In the genomic region with DNA sequence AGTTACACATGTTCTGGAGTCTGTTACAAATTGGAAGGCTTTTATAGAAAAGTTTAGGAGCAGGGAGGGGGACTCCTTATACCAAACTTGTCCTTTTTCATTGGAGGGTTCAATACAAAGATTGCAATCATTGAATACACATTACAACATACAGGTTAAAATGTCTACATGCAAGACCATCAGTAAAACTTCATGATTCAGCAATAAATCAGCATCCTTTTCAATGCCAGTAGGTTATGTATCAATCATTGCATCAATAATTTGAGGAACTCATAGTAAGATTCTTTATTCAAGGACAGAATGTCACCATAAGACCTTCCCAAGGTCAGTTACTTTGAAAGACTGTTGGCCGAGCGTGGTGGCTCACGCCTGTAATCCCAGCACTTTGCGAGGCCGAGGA, we compare ENCODE assay signal across 29 cellular contexts. TPM values are rescaled to one million over a fixed set of nuclear protein-coding genes. Genes with fewer than 3 reads are reported as not detected.
DNase-seq lines count a peak whose midpoint lies in the region; ATAC-seq, FAIRE-seq and TF ChIP-seq lines count a peak whose summit lies in the region.
"Had no signal": no experiment of that assay in that cellular context is flagged by ENCODE, and none has a peak within 500 bp of the region (broad histone marks: within the 10 kb centered on the region; RNA-seq: fewer than 3 reads in every experiment).

No MANE protein-coding gene starts in this region.

- no peak for ATAC-seq in HepG2
- no peak for ATAC-seq in right lobe of liver
- ATAC-seq in K562: no peak
- ATAC-seq: GM12878 had no signal

- H3K27me3 ChIP-seq in HepG2 (ENCODE audit: control insufficient read depth in 1 of 2, insufficient read depth in 2 of 2, low read length in 2 of 2): no peaks in the 10 kb centered on the region
- H3K27me3 ChIP-seq in right lobe of liver: no peaks in the 10 kb centered on the region
- no peaks in the 10 kb centered on the region for H3K27me3 ChIP-seq in K562 (ENCODE audit: control insufficient read depth in 2 of 2, insufficient read depth in 2 of 2, low read length in 2 of 2)
- H3K27me3 ChIP-seq: BE2C, BLaER1 had no signal

- TF ChIP-seq CTCF in HepG2 (CRISPR knock-in tag; IDR thresholded peaks at IDR 0.05) (no peak), right lobe of liver (IDR thresholded peaks at IDR 0.05) (no peak), K562 (IDR thresholded peaks at IDR 0.05 in 2 of 3, conservative IDR thresholded peaks at IDR 0.05 in 1 of 3; ENCODE audit: insufficient read depth in 2 of 3, low read depth in 1 of 3, low read length in 3 of 3) (no peak)

- H3K9ac ChIP-seq in HepG2 (ENCODE audit: insufficient read depth, low read depth, low read length): no peak overlapping the region
- no peak overlapping the region for H3K9ac ChIP-seq in K562 (ENCODE audit: insufficient read depth in 1 of 2, low read depth in 2 of 2, low read length in 2 of 2)
- H3K9ac ChIP-seq: BLaER1 had no signal

- H3K4me3 ChIP-seq in HepG2 (replicated peaks in 1 of 3; ENCODE audit: insufficient read depth in 1 of 3, low read depth in 2 of 3, low read length in 3 of 3) (no peak overlapping the region), right lobe of liver (no peak overlapping the region), K562 (no peak overlapping the region)
- H3K4me3 ChIP-seq: BLaER1, GM12878 had no signal

- H3K79me2 ChIP-seq in HepG2 (ENCODE audit: insufficient read depth, low read length) (no peaks in the 10 kb centered on the region), K562 (ENCODE audit: control insufficient read depth, insufficient read depth, low read length) (no peaks in the 10 kb centered on the region)

- no peak for DNase-seq in HepG2 (ENCODE audit: low spot score)
- no peak for DNase-seq in right lobe of liver
- DNase-seq in K562 (ENCODE audit: extremely low read depth in 1 of 4, low spot score in 3 of 4): no peak
- no peak for DNase-seq in activated CD4-positive, CD25-positive, alpha-beta regulatory T cell treated with anti-CD3 and anti-CD28 coated beads, Interleukin-2, amount 50 U/mL, for 72 hours
- DNase-seq in HTR-8/SVneo (ENCODE audit: insufficient read length, low spot score): no peak
- DNase-seq: ACHN; BE2C; C1 segment of cervical spinal cord; CD4-positive, alpha-beta memory T cell; CD4-positive, CD25-positive, alpha-beta regulatory T cell; CD8-positive, alpha-beta memory T cell; COR-L47; DMS 273 treated with DMSO at 0.1 percent for 48 hours; DMS153; DMS53; DMS79; DND-41; EL; GDM1 had no signal

- H3K36me3 ChIP-seq in HepG2 (replicated peaks in 1 of 2; ENCODE audit: control insufficient read depth in 1 of 2, insufficient read depth in 2 of 2, low read length in 2 of 2): no peaks in the 10 kb centered on the region
- no peaks in the 10 kb centered on the region for H3K36me3 ChIP-seq in right lobe of liver
- no peaks in the 10 kb centered on the region for H3K36me3 ChIP-seq in K562 (ENCODE audit: control insufficient read depth, insufficient read depth, low read length)
- H3K36me3 ChIP-seq: BE2C had no signal

- H3K4me1 ChIP-seq in HepG2 (ENCODE audit: insufficient read depth, low read length) (peaks cover 10% of the 10 kb centered on the region), right lobe of liver (peaks cover 0 to 9% (median 4%) of the 10 kb centered on the region in 4 donors), K562 (replicated peaks in 1 of 2; ENCODE audit: control insufficient read depth in 2 of 2, insufficient read depth in 2 of 2, low read length in 2 of 2) (no peaks in the 10 kb centered on the region)
- H3K4me1 ChIP-seq: BE2C, BLaER1 had no signal

- H3K4me2 ChIP-seq in HepG2 (ENCODE audit: low read depth, low read length) (no peak overlapping the region), K562 (ENCODE audit: insufficient read depth, low read length) (no peak overlapping the region)
- H3K4me2 ChIP-seq: BLaER1 had no signal

- TF ChIP-seq RAD21 in HepG2 (CRISPR knock-in tag; IDR thresholded peaks at IDR 0.05) (no peak), K562 (CRISPR knock-in tag; conservative IDR thresholded peaks at IDR 0.05 in 1 of 2, IDR thresholded peaks at IDR 0.05 in 1 of 2) (no peak)

- intact Hi-C loops in HepG2 (cut with micrococcal nuclease; ENCODE audit: unreplicated experiment): no loop called here
- intact Hi-C loops in right lobe of liver (cut with DNase I): no loop called here
- intact Hi-C loops in K562 (cut with micrococcal nuclease): no loop called here

- no peak for TF ChIP-seq EP300 in HepG2 (IDR thresholded peaks at IDR 0.05; ENCODE audit: low read depth in 2 of 2, low read length in 2 of 2)
- TF ChIP-seq EP300 in HepG2 (CRISPR knock-in tag; IDR thresholded peaks at IDR 0.05; ENCODE audit: borderline replicate concordance): no peak
- TF ChIP-seq EP300 in K562 (IDR thresholded peaks at IDR 0.05; ENCODE audit: low read length): no peak

- 84% methylated on average over 5 of the region's 5 CpGs for WGBS in HepG2 (ENCODE audit: low lambda C conversion rate)
- WGBS in right lobe of liver (ENCODE audit: insufficient coverage, low coverage, low lambda C conversion rate, missing lambda C conversion rate): 80% methylated on average over 5 of the region's 5 CpGs
- 78% methylated on average over 5 of the region's 5 CpGs for WGBS in K562 (ENCODE audit: insufficient coverage, low coverage, missing lambda C conversion rate)

- BruUV-seq in HepG2 (replicated peaks; lab: Mats Ljungman, UMichigan): no TSS peak
- no TSS peak for BruUV-seq in K562 (replicated peaks; lab: Mats Ljungman, UMichigan)

- in situ Hi-C loops in HepG2 (cut with HindIII; ENCODE audit: extremely low pct_ligation_motif_present, low pct_unique_long_range_greater_than_20kb): no loop called here
- in situ Hi-C loops in K562 (cut with MboI): no loop called here

- H4K20me1 ChIP-seq in HepG2 (ENCODE audit: insufficient read depth, low read length) (no peaks in the 10 kb centered on the region), K562 (replicated peaks; ENCODE audit: control insufficient read depth, insufficient read depth, low read length) (no peaks in the 10 kb centered on the region)
- H4K20me1 ChIP-seq: BLaER1 had no signal

- CTCF ChIA-PET in HepG2 (lab: Yijun Ruan, JAX; ENCODE audit: low intra/inter-chr PET ratio, low total read pairs): no interaction called here
- CTCF ChIA-PET in K562 (lab: Yijun Ruan, JAX; ENCODE audit: low intra/inter-chr PET ratio): no interaction called here

- H2AFZ ChIP-seq in HepG2 (ENCODE audit: low read length): no peak overlapping the region
- no peak overlapping the region for H2AFZ ChIP-seq in K562 (ENCODE audit: low read depth, low read length)

- H3K27ac ChIP-seq in HepG2 (ENCODE audit: extremely low read length, insufficient read depth, low read length) (no peak overlapping the region), right lobe of liver (no peak overlapping the region), K562 (ENCODE audit: extremely low read depth, low read depth, low read length) (no peak overlapping the region)
- H3K27ac ChIP-seq: 22Rv1, BLaER1 had no signal

- FAIRE-seq in HepG2 (lab: Jason Lieb, UNC) (no peak), K562 (lab: Jason Lieb, UNC) (no peak), HTR-8/SVneo (lab: Jason Lieb, UNC) (no peak)
- FAIRE-seq: GM12878, GM12892, GM18507, GM19239 had no signal

- POLR2A ChIA-PET in HepG2 (lab: Yijun Ruan, JAX): no interaction called here
- POLR2A ChIA-PET in K562 (lab: Yijun Ruan, JAX): no interaction called here

- H3K9me1 ChIP-seq in K562 (ENCODE audit: control insufficient read depth, insufficient read depth, low read length): no peaks in the 10 kb centered on the region

- TF ChIP-seq POLR2A in HepG2 (IDR thresholded peaks at IDR 0.05; ENCODE audit: insufficient read depth in 1 of 2, low read depth in 2 of 2, low read length in 2 of 2): no peak
- no peak for TF ChIP-seq POLR2A in right lobe of liver (IDR thresholded peaks at IDR 0.05)
- no peak for TF ChIP-seq POLR2A in K562 (conservative IDR thresholded peaks at IDR 0.05)

- H3K9me3 ChIP-seq in HepG2 (ENCODE audit: low read length): no peaks in the 10 kb centered on the region
- H3K9me3 ChIP-seq in right lobe of liver: no peaks in the 10 kb centered on the region
- H3K9me3 ChIP-seq in K562 (replicated peaks; ENCODE audit: control insufficient read depth, insufficient read depth, low read depth, low read length): no peaks in the 10 kb centered on the region
- H3K9me3 ChIP-seq: BE2C, BLaER1 had no signal

RNA-seq across cellular contexts. Expression of gene GALNT8, which starts 16.5 kb away (rescaled TPM):
- total RNA-seq in HepG2 (2016; rRNA removed; fragmentation: Illumina TruSeq; extraction: Trizol): not detected in 2 replicates
- 0.09 TPM in 1 of 2 replicates, not detected in the other for total RNA-seq in HepG2 (2016; cell fraction: cytosol; rRNA removed; fragmentation: Illumina TruSeq; extraction: Trizol; ENCODE audit: low read depth)
- total RNA-seq in HepG2 (2016; cell fraction: insoluble cytoplasmic fraction; rRNA removed; fragmentation: Illumina TruSeq; extraction: Trizol): not detected in 2 replicates
- total RNA-seq in HepG2 (2016; cell fraction: membrane; rRNA removed; fragmentation: Illumina TruSeq; extraction: Trizol): 0.12 TPM in 1 of 2 replicates, not detected in the other
- not detected in 2 replicates for total RNA-seq in HepG2 (2016; cell fraction: nucleus; rRNA removed; fragmentation: Illumina TruSeq; extraction: Trizol)
- polyA plus RNA-seq in HepG2 (2011; rRNA removed): 0.05 and 0.45 TPM in 2 replicates
- 0.03 TPM in 1 of 2 replicates, not detected in the other for polyA plus RNA-seq in HepG2 (2011; cell fraction: cytosol; rRNA removed)
- polyA plus RNA-seq in HepG2 (2011; cell fraction: nucleus; rRNA removed): 0.42 and 0.45 TPM in 2 replicates
- 0.07 TPM in 1 of 2 replicates, not detected in the other for polyA plus RNA-seq in HepG2 (2012)
- polyA plus RNA-seq in HepG2 (2016; cell fraction: cytosol; fragmentation: Illumina TruSeq; extraction: Trizol; ENCODE audit: low read depth): not detected in 2 replicates
- polyA plus RNA-seq in HepG2 (2016; cell fraction: insoluble cytoplasmic fraction; fragmentation: Illumina TruSeq; extraction: Trizol; ENCODE audit: low read depth): not detected in 2 replicates
- not detected in 2 replicates for polyA plus RNA-seq in HepG2 (2016; cell fraction: membrane; fragmentation: Illumina TruSeq; extraction: Trizol; ENCODE audit: low read depth)
- not detected in 2 replicates for polyA plus RNA-seq in HepG2 (2016; cell fraction: nucleus; fragmentation: Illumina TruSeq; extraction: Trizol; ENCODE audit: insufficient read depth, low read depth)
- polyA minus RNA-seq in HepG2 (2011; rRNA and poly(A)+ RNA removed; ENCODE audit: low replicate concordance): 0.28 TPM in 1 of 2 replicates, not detected in the other
- polyA minus RNA-seq in HepG2 (2011; cell fraction: cytosol; rRNA and poly(A)+ RNA removed): not detected in 2 replicates
- polyA minus RNA-seq in HepG2 (2011; cell fraction: nucleus; rRNA and poly(A)+ RNA removed): 0.25 and 1.0 TPM in 2 replicates
- total RNA-seq in right lobe of liver: under 1 TPM in 4 of 6 experiments, not detected in 2; 0.09 to 0.37 (median 0.11) TPM
- 0.19 and 0.21 TPM in 2 replicates for total RNA-seq in K562 (2011; cell fraction: chromatin; rRNA removed; ENCODE audit: low replicate concordance)
- 0.17 and 0.26 TPM in 2 replicates for total RNA-seq in K562 (2011; cell fraction: nucleolus; rRNA removed)
- total RNA-seq in K562 (2011; cell fraction: nucleoplasm; rRNA removed): 0.99 TPM in 1 of 2 replicates, not detected in the other
- total RNA-seq in K562 (2014; rRNA removed): not detected in 2 replicates
- 0.11 TPM in 1 of 2 replicates, not detected in the other for total RNA-seq in K562 (2014; rRNA removed; fragmentation: Illumina TruSeq; extraction: Trizol)
- not detected in 2 replicates for total RNA-seq in K562 (2015; rRNA removed; fragmentation: Illumina TruSeq; extraction: Trizol)
- 0.07 TPM in 1 of 2 replicates, not detected in the other for total RNA-seq in K562 (2021)
- polyA plus RNA-seq in K562 (2011; rRNA removed): 0.07 TPM in 1 of 2 replicates, not detected in the other
- 0.10 TPM in 1 of 2 replicates, not detected in the other for polyA plus RNA-seq in K562 (2011; cell fraction: cytosol; rRNA removed)
- 0.14 and 0.80 TPM in 2 replicates for polyA plus RNA-seq in K562 (2011; cell fraction: nucleus; rRNA removed)
- polyA plus RNA-seq in K562 (2012): 0.73 TPM in 1 of 2 replicates, not detected in the other
- polyA plus RNA-seq in K562 (2014; fragmentation: Illumina TruSeq; extraction: Trizol): not detected in 2 replicates
- under 1 TPM; 0.21 to 0.23 TPM for polyA plus RNA-seq in K562 (2014; fragmentation: Nextera tagmentation; extraction: Ambion mirVana)
- polyA plus RNA-seq in K562 (2014; rRNA removed): 0.46 TPM in 1 of 2 replicates, not detected in the other
- polyA minus RNA-seq in K562 (2011; rRNA and poly(A)+ RNA removed): 0.11 and 0.21 TPM in 2 replicates
- not detected in 2 replicates for polyA minus RNA-seq in K562 (2011; cell fraction: cytosol; rRNA and poly(A)+ RNA removed)
- under 0.01 and 0.22 TPM in 2 replicates for polyA minus RNA-seq in K562 (2011; cell fraction: nucleus; rRNA and poly(A)+ RNA removed)
- total RNA-seq: A172, A673 had no signal
- polyA plus RNA-seq: AG04450 had no signal

RNA-seq across cellular contexts. Expression of gene NDUFA9, which starts 54.8 kb away (rescaled TPM):
- 143 and 150 TPM in 2 replicates for total RNA-seq in HepG2 (2016; rRNA removed; fragmentation: Illumina TruSeq; extraction: Trizol)
- 27.8 and 35.4 TPM in 2 replicates for total RNA-seq in HepG2 (2016; cell fraction: cytosol; rRNA removed; fragmentation: Illumina TruSeq; extraction: Trizol; ENCODE audit: low read depth)
- 149 and 153 TPM in 2 replicates for total RNA-seq in HepG2 (2016; cell fraction: insoluble cytoplasmic fraction; rRNA removed; fragmentation: Illumina TruSeq; extraction: Trizol)
- total RNA-seq in HepG2 (2016; cell fraction: membrane; rRNA removed; fragmentation: Illumina TruSeq; extraction: Trizol): 41.9 and 47.6 TPM in 2 replicates
- total RNA-seq in HepG2 (2016; cell fraction: nucleus; rRNA removed; fragmentation: Illumina TruSeq; extraction: Trizol): 109 and 116 TPM in 2 replicates
- polyA plus RNA-seq in HepG2 (2011; rRNA removed): 68.0 and 70.7 TPM in 2 replicates
- polyA plus RNA-seq in HepG2 (2011; cell fraction: cytosol; rRNA removed): 39.6 and 92.8 TPM in 2 replicates
- polyA plus RNA-seq in HepG2 (2011; cell fraction: nucleus; rRNA removed): 24.3 and 29.9 TPM in 2 replicates
- polyA plus RNA-seq in HepG2 (2012): 90.7 and 91.2 TPM in 2 replicates
- polyA plus RNA-seq in HepG2 (2016; cell fraction: cytosol; fragmentation: Illumina TruSeq; extraction: Trizol; ENCODE audit: low read depth): 30.7 and 33.6 TPM in 2 replicates
- 85.5 and 94.2 TPM in 2 replicates for polyA plus RNA-seq in HepG2 (2016; cell fraction: insoluble cytoplasmic fraction; fragmentation: Illumina TruSeq; extraction: Trizol; ENCODE audit: low read depth)
- polyA plus RNA-seq in HepG2 (2016; cell fraction: membrane; fragmentation: Illumina TruSeq; extraction: Trizol; ENCODE audit: low read depth): 24.3 and 28.0 TPM in 2 replicates
- 107 and 111 TPM in 2 replicates for polyA plus RNA-seq in HepG2 (2016; cell fraction: nucleus; fragmentation: Illumina TruSeq; extraction: Trizol; ENCODE audit: insufficient read depth, low read depth)
- 393 and 599 TPM in 2 replicates for polyA minus RNA-seq in HepG2 (2011; rRNA and poly(A)+ RNA removed; ENCODE audit: low replicate concordance)
- polyA minus RNA-seq in HepG2 (2011; cell fraction: cytosol; rRNA and poly(A)+ RNA removed): 70.5 and 80.5 TPM in 2 replicates
- polyA minus RNA-seq in HepG2 (2011; cell fraction: nucleus; rRNA and poly(A)+ RNA removed): 53.8 and 55.3 TPM in 2 replicates
- 10 to 100 TPM; 30.6 to 75.2 (median 57.8) TPM for total RNA-seq in right lobe of liver
- total RNA-seq in K562 (2011; cell fraction: chromatin; rRNA removed; ENCODE audit: low replicate concordance): 57.2 and 103 TPM in 2 replicates
- 58.0 and 68.5 TPM in 2 replicates for total RNA-seq in K562 (2011; cell fraction: nucleolus; rRNA removed)
- total RNA-seq in K562 (2011; cell fraction: nucleoplasm; rRNA removed): 69.5 and 80.9 TPM in 2 replicates
- 51.8 and 54.8 TPM in 2 replicates for total RNA-seq in K562 (2014; rRNA removed)
- total RNA-seq in K562 (2014; rRNA removed; fragmentation: Illumina TruSeq; extraction: Trizol): 133 and 138 TPM in 2 replicates
- total RNA-seq in K562 (2015; rRNA removed; fragmentation: Illumina TruSeq; extraction: Trizol): 108 and 114 TPM in 2 replicates
- 108 and 111 TPM in 2 replicates for total RNA-seq in K562 (2021)
- polyA plus RNA-seq in K562 (2011; rRNA removed): 102 and 103 TPM in 2 replicates
- 87.8 and 128 TPM in 2 replicates for polyA plus RNA-seq in K562 (2011; cell fraction: cytosol; rRNA removed)
- polyA plus RNA-seq in K562 (2011; cell fraction: nucleus; rRNA removed): 114 and 131 TPM in 2 replicates
- polyA plus RNA-seq in K562 (2012): 96.2 and 173 TPM in 2 replicates
- 104 and 108 TPM in 2 replicates for polyA plus RNA-seq in K562 (2014; fragmentation: Illumina TruSeq; extraction: Trizol)
- 100 to 1,000 TPM; 330 to 331 TPM for polyA plus RNA-seq in K562 (2014; fragmentation: Nextera tagmentation; extraction: Ambion mirVana)
- polyA plus RNA-seq in K562 (2014; rRNA removed): 103 and 116 TPM in 2 replicates
- polyA minus RNA-seq in K562 (2011; rRNA and poly(A)+ RNA removed): 115 and 128 TPM in 2 replicates
- 70.0 and 85.1 TPM in 2 replicates for polyA minus RNA-seq in K562 (2011; cell fraction: cytosol; rRNA and poly(A)+ RNA removed)
- 51.3 and 91.1 TPM in 2 replicates for polyA minus RNA-seq in K562 (2011; cell fraction: nucleus; rRNA and poly(A)+ RNA removed)

RNA-seq across cellular contexts. Expression of gene AKAP3, which starts 54.8 kb away (rescaled TPM):
- 0.49 and 0.84 TPM in 2 replicates for total RNA-seq in HepG2 (2016; rRNA removed; fragmentation: Illumina TruSeq; extraction: Trizol)
- 0.30 and 1.1 TPM in 2 replicates for total RNA-seq in HepG2 (2016; cell fraction: cytosol; rRNA removed; fragmentation: Illumina TruSeq; extraction: Trizol; ENCODE audit: low read depth)
- 0.27 and 0.37 TPM in 2 replicates for total RNA-seq in HepG2 (2016; cell fraction: insoluble cytoplasmic fraction; rRNA removed; fragmentation: Illumina TruSeq; extraction: Trizol)
- total RNA-seq in HepG2 (2016; cell fraction: membrane; rRNA removed; fragmentation: Illumina TruSeq; extraction: Trizol): 0.31 and 1.7 TPM in 2 replicates
- total RNA-seq in HepG2 (2016; cell fraction: nucleus; rRNA removed; fragmentation: Illumina TruSeq; extraction: Trizol): 0.59 and 0.97 TPM in 2 replicates
- 0.09 and 0.22 TPM in 2 replicates for polyA plus RNA-seq in HepG2 (2011; rRNA removed)
- 0.14 and 0.30 TPM in 2 replicates for polyA plus RNA-seq in HepG2 (2011; cell fraction: cytosol; rRNA removed)
- polyA plus RNA-seq in HepG2 (2011; cell fraction: nucleus; rRNA removed): 0.16 and 0.68 TPM in 2 replicates
- polyA plus RNA-seq in HepG2 (2012): 0.38 and 0.61 TPM in 2 replicates
- polyA plus RNA-seq in HepG2 (2016; cell fraction: cytosol; fragmentation: Illumina TruSeq; extraction: Trizol; ENCODE audit: low read depth): not detected in 2 replicates
- 0.17 and 0.19 TPM in 2 replicates for polyA plus RNA-seq in HepG2 (2016; cell fraction: insoluble cytoplasmic fraction; fragmentation: Illumina TruSeq; extraction: Trizol; ENCODE audit: low read depth)
- 0.15 and 0.50 TPM in 2 replicates for polyA plus RNA-seq in HepG2 (2016; cell fraction: membrane; fragmentation: Illumina TruSeq; extraction: Trizol; ENCODE audit: low read depth)
- not detected in 2 replicates for polyA plus RNA-seq in HepG2 (2016; cell fraction: nucleus; fragmentation: Illumina TruSeq; extraction: Trizol; ENCODE audit: insufficient read depth, low read depth)
- polyA minus RNA-seq in HepG2 (2011; rRNA and poly(A)+ RNA removed; ENCODE audit: low replicate concordance): 0.08 and 1.3 TPM in 2 replicates
- 0.18 TPM in 1 of 2 replicates, not detected in the other for polyA minus RNA-seq in HepG2 (2011; cell fraction: cytosol; rRNA and poly(A)+ RNA removed)
- 2.1 and 2.3 TPM in 2 replicates for polyA minus RNA-seq in HepG2 (2011; cell fraction: nucleus; rRNA and poly(A)+ RNA removed)
- 1 to 10 TPM in 4 of 6 experiments, under 1 TPM in 2; 0.72 to 3.2 (median 2.1) TPM for total RNA-seq in right lobe of liver
- total RNA-seq in K562 (2011; cell fraction: chromatin; rRNA removed; ENCODE audit: low replicate concordance): 1.9 and 3.1 TPM in 2 replicates
- 1.5 and 2.4 TPM in 2 replicates for total RNA-seq in K562 (2011; cell fraction: nucleolus; rRNA removed)
- total RNA-seq in K562 (2011; cell fraction: nucleoplasm; rRNA removed): 2.9 and 3.3 TPM in 2 replicates
- 1.8 and 2.8 TPM in 2 replicates for total RNA-seq in K562 (2014; rRNA removed)
- 0.25 and 0.41 TPM in 2 replicates for total RNA-seq in K562 (2014; rRNA removed; fragmentation: Illumina TruSeq; extraction: Trizol)
- 0.33 and 0.34 TPM in 2 replicates for total RNA-seq in K562 (2015; rRNA removed; fragmentation: Illumina TruSeq; extraction: Trizol)
- 0.44 and 0.85 TPM in 2 replicates for total RNA-seq in K562 (2021)
- 0.45 and 0.46 TPM in 2 replicates for polyA plus RNA-seq in K562 (2011; rRNA removed)
- polyA plus RNA-seq in K562 (2011; cell fraction: cytosol; rRNA removed): 0.21 and 0.28 TPM in 2 replicates
- 0.29 and 0.88 TPM in 2 replicates for polyA plus RNA-seq in K562 (2011; cell fraction: nucleus; rRNA removed)
- 0.28 and 0.40 TPM in 2 replicates for polyA plus RNA-seq in K562 (2012)
- 0.43 and 0.48 TPM in 2 replicates for polyA plus RNA-seq in K562 (2014; fragmentation: Illumina TruSeq; extraction: Trizol)
- polyA plus RNA-seq in K562 (2014; fragmentation: Nextera tagmentation; extraction: Ambion mirVana): under 1 TPM; 0.17 to 0.31 TPM
- polyA plus RNA-seq in K562 (2014; rRNA removed): 0.64 and 1.2 TPM in 2 replicates
- polyA minus RNA-seq in K562 (2011; rRNA and poly(A)+ RNA removed): 0.95 and 1.5 TPM in 2 replicates
- polyA minus RNA-seq in K562 (2011; cell fraction: cytosol; rRNA and poly(A)+ RNA removed): not detected in 2 replicates
- 1.3 and 3.9 TPM in 2 replicates for polyA minus RNA-seq in K562 (2011; cell fraction: nucleus; rRNA and poly(A)+ RNA removed)
- total RNA-seq: A172 had no signal
- polyA plus RNA-seq: CD14-positive monocyte had no signal

Comparison
In these comparisons a context has a peak if more than half of its experiments do, and no peak if none do; other contexts are left out.
1. Of the 241 proteins assayed by ChIP-seq in both HepG2 and K562: peak only in HepG2: MAFK; only in K562: MAFG; in both: MAFF; in neither: 238.